ENCODE assay signal across 12 cellular contexts in genomic region chr20:1184260-1184637, GRCh38. TPM values are rescaled to one million over a fixed set of nuclear protein-coding genes. Genes with fewer than 3 reads are reported as not detected.
DNase-seq lines count a peak whose midpoint lies in the region; ATAC-seq and TF ChIP-seq lines count a peak whose summit lies in the region.
"Had no signal": no experiment of that assay in that cellular context is flagged by ENCODE, and none has a peak within 500 bp of the region (broad histone marks: within the 10 kb centered on the region; RNA-seq: fewer than 3 reads in every experiment).

No MANE protein-coding gene starts in this region.

- no peaks in the 10 kb centered on the region for H3K9me3 Mint-ChIP-seq in activated CD4-positive, alpha-beta T cell treated with anti-CD3 and anti-CD28 coated beads for 36 hours (ENCODE audit: low read depth)
- H3K9me3 Mint-ChIP-seq in glutamatergic neuron (ENCODE audit: unreplicated experiment): peaks cover 18% of the 10 kb centered on the region
- H3K9me3 Mint-ChIP-seq in osteocyte (ENCODE audit: unreplicated experiment): no peaks in the 10 kb centered on the region

- no peak for DNase-seq in activated CD4-positive, alpha-beta T cell treated with anti-CD3 and anti-CD28 coated beads for 36 hours
- no peak for DNase-seq in activated CD4-positive, alpha-beta T cell treated with anti-CD3 and anti-CD28 coated beads for 48 hours
- DNase-seq in T-helper 17 cell (no peak), glutamatergic neuron (no peak), osteocyte (ENCODE audit: extremely low spot score, unreplicated experiment) (no peak), NCI-H82 (lab: John Stamatoyannopoulos, UW) (no peak)
- DNase-seq: MG63 had no signal

- peak overlapping the region; percentile 9 for H3K27ac Mint-ChIP-seq in activated CD4-positive, alpha-beta T cell treated with anti-CD3 and anti-CD28 coated beads for 36 hours
- H3K27ac Mint-ChIP-seq in T-helper 17 cell (no peak overlapping the region), glutamatergic neuron (ENCODE audit: unreplicated experiment) (no peak overlapping the region), osteocyte (ENCODE audit: unreplicated experiment) (no peak overlapping the region)

- no peaks in the 10 kb centered on the region for H3K9me3 ChIP-seq in T-helper 17 cell (ENCODE audit: control insufficient read depth, low read length, poor library complexity, severe bottlenecking)
- H3K9me3 ChIP-seq: MG63 had no signal

- TF ChIP-seq CTCF in glutamatergic neuron (IDR thresholded peaks at IDR 0.05; ENCODE audit: partially characterized antibody, unreplicated experiment) (no peak), osteocyte (IDR thresholded peaks at IDR 0.05) (no peak)

- CTCF ChIA-PET in activated CD4-positive, alpha-beta T cell treated with anti-CD3 and anti-CD28 coated beads for 36 hours (lab: Charles Lee): interaction anchor here (0.5 to 0.6 kb wide), 3 partner anchors 40 to 1268 kb away, joined by 3 to 4 read pairs (median 3); no protein-coding TSS in a partner anchor

- no peak for ATAC-seq in activated CD4-positive, alpha-beta T cell treated with anti-CD3 and anti-CD28 coated beads for 36 hours
- ATAC-seq in T-helper 17 cell (no peak), GM19455 (IDR thresholded peaks at IDR 0.05; ENCODE audit: unreplicated experiment) (no peak), GM21619 (IDR thresholded peaks at IDR 0.05; ENCODE audit: unreplicated experiment) (no peak)

- POLR2A ChIA-PET in activated CD4-positive, alpha-beta T cell treated with anti-CD3 and anti-CD28 coated beads for 36 hours (lab: Charles Lee): no interaction called here

- intact Hi-C loops in activated CD4-positive, alpha-beta T cell treated with anti-CD3 and anti-CD28 coated beads for 36 hours (cut with DNase I, micrococcal nuclease): loop anchor here (2.0 to 10.0 kb wide), 2 partner anchors 29 to 209 kb away; no protein-coding TSS in a partner anchor

- peak overlapping the region; percentile 64 for H3K4me3 Mint-ChIP-seq in activated CD4-positive, alpha-beta T cell treated with anti-CD3 and anti-CD28 coated beads for 36 hours
- H3K4me3 Mint-ChIP-seq in T-helper 17 cell (peak overlapping the region; percentile 85), glutamatergic neuron (ENCODE audit: unreplicated experiment) (peak overlapping the region; percentile 84), osteocyte (ENCODE audit: unreplicated experiment) (peak overlapping the region; percentile 66)

- peaks cover 6% of the 10 kb centered on the region for H3K4me1 Mint-ChIP-seq in activated CD4-positive, alpha-beta T cell treated with anti-CD3 and anti-CD28 coated beads for 36 hours
- peaks cover 12% of the 10 kb centered on the region for H3K4me1 Mint-ChIP-seq in T-helper 17 cell
- H3K4me1 Mint-ChIP-seq in glutamatergic neuron (ENCODE audit: low read depth, unreplicated experiment): no peaks in the 10 kb centered on the region
- peaks cover 10% of the 10 kb centered on the region for H3K4me1 Mint-ChIP-seq in osteocyte (ENCODE audit: unreplicated experiment)

- no peaks in the 10 kb centered on the region for H3K36me3 Mint-ChIP-seq in activated CD4-positive, alpha-beta T cell treated with anti-CD3 and anti-CD28 coated beads for 36 hours (ENCODE audit: low read depth)
- H3K36me3 Mint-ChIP-seq in T-helper 17 cell (ENCODE audit: low read depth): peaks cover 2% of the 10 kb centered on the region
- no peaks in the 10 kb centered on the region for H3K36me3 Mint-ChIP-seq in glutamatergic neuron (ENCODE audit: unreplicated experiment)
- H3K36me3 Mint-ChIP-seq in osteocyte (ENCODE audit: unreplicated experiment): no peaks in the 10 kb centered on the region

- H3K27me3 Mint-ChIP-seq in activated CD4-positive, alpha-beta T cell treated with anti-CD3 and anti-CD28 coated beads for 36 hours: peaks cover 22% of the 10 kb centered on the region
- H3K27me3 Mint-ChIP-seq in T-helper 17 cell: peaks cover 36% of the 10 kb centered on the region
- peaks cover 27% of the 10 kb centered on the region for H3K27me3 Mint-ChIP-seq in glutamatergic neuron (ENCODE audit: unreplicated experiment)
- peaks cover 30% of the 10 kb centered on the region for H3K27me3 Mint-ChIP-seq in osteocyte (ENCODE audit: unreplicated experiment)

RNA-seq across cellular contexts. Expression of gene TMEM74B, which starts 0.5 kb away (rescaled TPM):
- total RNA-seq in activated CD4-positive, alpha-beta T cell treated with anti-CD3 and anti-CD28 coated beads for 36 hours: 1 to 10 TPM; 1.5 to 2.0 TPM
- total RNA-seq in T-helper 17 cell (under 1 TPM in 1 of 2 donors, not detected in 1; 0.32 TPM), glutamatergic neuron (ENCODE audit: unreplicated experiment) (5.0 TPM), osteocyte (not detected in 2 replicates)
- total RNA-seq: A673, bronchial epithelial cell had no signal

RNA-seq across cellular contexts. Expression of gene C20orf202, which starts 19.0 kb away (rescaled TPM):
- total RNA-seq in activated CD4-positive, alpha-beta T cell treated with anti-CD3 and anti-CD28 coated beads for 36 hours: not detected
- under 1 TPM; 0.22 to 0.68 TPM for total RNA-seq in T-helper 17 cell
- total RNA-seq in glutamatergic neuron (ENCODE audit: unreplicated experiment): not detected
- not detected in 2 replicates for total RNA-seq in osteocyte
- total RNA-seq: A673; activated CD8-positive, alpha-beta memory T cell treated with anti-CD3 and anti-CD28 coated beads for 36 hours; bronchial epithelial cell had no signal

RNA-seq across cellular contexts. Expression of gene RAD21L1, which starts 41.6 kb away (rescaled TPM):
- under 1 TPM in 1 of 2 experiments, not detected in 1; 0.32 TPM for total RNA-seq in activated CD4-positive, alpha-beta T cell treated with anti-CD3 and anti-CD28 coated beads for 36 hours
- total RNA-seq in T-helper 17 cell (not detected), glutamatergic neuron (ENCODE audit: unreplicated experiment) (not detected), osteocyte (not detected in 2 replicates)
- total RNA-seq: A673; activated CD8-positive, alpha-beta memory T cell treated with anti-CD3 and anti-CD28 coated beads for 36 hours had no signal
